ENCODE assay signal across 9 cellular contexts in the genomic region with DNA sequence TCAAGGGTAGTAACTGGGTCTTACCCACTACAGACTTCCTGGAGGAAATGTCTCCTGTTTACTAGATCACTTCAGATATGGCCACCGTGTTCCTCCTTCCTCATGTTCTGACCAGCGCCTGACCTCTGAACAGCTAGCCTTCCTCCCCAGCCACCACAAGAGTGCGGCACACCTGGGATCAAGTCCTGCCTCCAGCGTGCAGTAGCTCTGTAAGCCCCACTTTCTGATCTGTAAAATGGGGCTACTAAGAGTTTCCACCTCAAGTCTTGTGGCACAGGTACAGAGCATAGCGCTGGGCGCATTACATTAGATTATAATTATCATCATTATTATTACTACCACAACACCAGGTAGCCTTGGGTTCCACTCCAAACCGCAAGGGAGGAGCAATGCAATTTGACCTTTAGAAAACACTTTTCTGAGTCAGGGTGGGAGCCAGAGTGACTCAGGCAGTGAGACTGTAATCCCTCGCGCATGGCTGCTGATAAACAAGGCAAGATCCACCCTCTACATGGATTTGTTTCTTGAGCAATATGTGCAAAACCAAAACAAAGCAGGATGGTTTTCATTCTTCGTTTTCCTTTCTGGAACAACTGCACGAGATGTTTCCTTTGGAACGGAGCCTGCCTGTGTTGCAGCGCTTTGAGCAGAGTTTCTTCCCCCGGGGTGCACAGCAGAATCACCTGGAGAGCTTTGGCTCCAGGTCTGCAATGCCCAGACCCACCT.
DNase-seq lines count a peak whose midpoint lies in the region; ATAC-seq and TF ChIP-seq lines count a peak whose summit lies in the region.
"Had no signal": no experiment of that assay in that cellular context is flagged by ENCODE, and none has a peak within 500 bp of the region (broad histone marks: within the 10 kb centered on the region; RNA-seq: fewer than 3 reads in every experiment).

No MANE protein-coding gene starts in this region.

- H3K9me3 Mint-ChIP-seq in nephron: no peaks in the 10 kb centered on the region

- H3K36me3 Mint-ChIP-seq in nephron (ENCODE audit: low read depth): no peaks in the 10 kb centered on the region

- POLR2A ChIA-PET in AG04449 (lab: Yijun Ruan, JAX): no interaction called here

- no peak overlapping the region for H3K27ac ChIP-seq in epithelial cell of prostate

- DNase-seq in AG04449 (ENCODE audit: low read depth, low spot score) (peak; percentile 94), NCI-H69 (lab: John Stamatoyannopoulos, UW) (peak; percentile 52), epithelial cell of prostate (ENCODE audit: low read depth, low spot score) (peak; percentile 79), NOMO-1 treated with dmso at 0.1 percent for 144 hours (lab: John Stamatoyannopoulos, UW; ENCODE audit: unreplicated experiment) (no peak), putamen (ENCODE audit: low spot score) (no peak)
- DNase-seq: activated CD4-positive, alpha-beta T cell treated with anti-CD3 and anti-CD28 coated beads for 1 hour had no signal

- peak overlapping the region; percentile 67 to 96 (median 83) for H3K27ac Mint-ChIP-seq in nephron

- H3K4me1 Mint-ChIP-seq in nephron: peaks cover 51% of the 10 kb centered on the region

- peak overlapping the region in 1 of 3 experiments; percentile 25 for H3K4me3 Mint-ChIP-seq in nephron

- TF ChIP-seq CTCF in AG04449 (IDR thresholded peaks at IDR 0.05; ENCODE audit: insufficient read depth, low read length, missing control alignments) (no peak), nephron (IDR thresholded peaks at IDR 0.05; ENCODE audit: unreplicated experiment in 3 of 3) (no peak)

- CTCF ChIA-PET in AG04449 (lab: Yijun Ruan, JAX): interaction anchor here (0.7 to 21.4 kb wide), 5 partner anchors 13 to 247 kb away, joined by 3 to 513 read pairs (median 5); no protein-coding TSS in a partner anchor

- ATAC-seq in HG02610 (IDR thresholded peaks at IDR 0.05; ENCODE audit: unreplicated experiment) (no peak), HG03135 (IDR thresholded peaks at IDR 0.05; ENCODE audit: unreplicated experiment) (no peak)

- H3K4me3 ChIP-seq in AG04449 (ENCODE audit: low read depth, low read length): no peak overlapping the region

- H3K27me3 Mint-ChIP-seq in nephron (ENCODE audit: low read depth): peaks cover 10% of the 10 kb centered on the region

Comparison
In these comparisons a context has a peak if more than half of its experiments do, and no peak if none do; other contexts are left out.
1. DNase-seq: peak in AG04449 (single experiment), NCI-H69 (single experiment) and epithelial cell of prostate (single experiment); none in NOMO-1 treated with dmso at 0.1 percent for 144 hours (single experiment) and putamen (single experiment).